8 cellular contexts compared by ENCODE assay signal in the genomic region with DNA sequence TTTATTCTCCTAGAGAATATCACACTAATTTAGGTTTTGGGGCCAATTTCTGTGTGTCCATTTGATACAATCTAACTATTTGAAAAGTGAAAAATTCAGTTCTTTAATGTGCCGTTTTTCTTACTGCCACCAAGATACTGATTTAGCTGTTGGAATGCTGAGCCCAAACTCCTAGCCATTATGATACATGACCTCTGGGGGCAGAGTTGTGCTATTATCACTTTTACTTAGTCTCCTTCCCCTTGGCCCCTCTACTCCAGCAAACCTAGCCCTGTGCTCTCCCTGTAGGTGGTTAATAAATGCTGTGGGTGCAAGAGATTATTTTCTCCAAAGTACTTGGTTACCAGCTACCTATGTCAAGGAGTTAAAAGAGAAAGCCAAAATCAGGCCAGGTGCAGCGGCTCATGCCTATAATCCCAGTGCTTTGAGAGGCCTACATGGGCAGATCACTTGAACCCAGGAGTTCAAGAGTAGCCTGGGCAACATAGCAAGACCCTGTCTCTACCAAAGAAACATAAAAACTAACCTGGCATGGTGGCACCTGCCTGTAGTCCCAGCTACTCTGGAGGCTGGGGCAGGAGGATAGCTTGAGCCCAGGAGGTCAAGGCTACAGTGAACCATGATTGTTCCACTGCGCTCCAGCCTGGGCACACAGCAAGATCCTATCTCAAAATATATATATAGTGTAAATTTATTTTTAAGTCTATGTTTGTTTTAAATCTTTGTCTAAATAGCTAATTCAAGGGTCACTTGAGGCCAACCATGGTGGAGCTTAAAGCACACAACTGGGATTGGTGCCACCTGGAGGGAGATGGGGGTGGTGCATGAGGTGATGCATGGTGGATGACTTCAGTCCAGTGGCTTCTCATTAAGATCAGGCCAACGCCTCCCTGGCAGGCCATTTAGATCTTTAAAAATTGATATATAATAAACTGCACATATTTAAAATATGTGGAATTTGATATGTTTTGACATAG.
DNase-seq lines count a peak whose midpoint lies in the region; TF ChIP-seq lines count a peak whose summit lies in the region.

No MANE protein-coding gene starts in this region.

- peak; percentile 79 for DNase-seq in DMS53 (lab: John Stamatoyannopoulos, UW)
- DNase-seq in DMS53 treated with DMSO at 0.1 percent for 48 hours (lab: John Stamatoyannopoulos, UW; ENCODE audit: unreplicated experiment), result no peak
- peak; percentile 58 for DNase-seq in HuH-7 (ENCODE audit: low spot score)
- DNase-seq in activated CD4-positive, alpha-beta T cell treated with anti-CD3 and anti-CD28 coated beads, Interleukin-2, amount 50 U/mL, for 4 hours, result peak; percentile 10 to 13
- DNase-seq in fibroblast of the aortic adventitia (ENCODE audit: low read depth), result peak; percentile 32
- peak; percentile 28 for DNase-seq in stimulated activated CD4-positive, alpha-beta T cell treated with anti-CD3 and anti-CD28 coated beads, Interleukin-12 subunit alpha, Interleukin-12 subunit beta, amount 100 ng/mL, for 4 hours
- DNase-seq in Ammon's horn (ENCODE audit: low spot score), result no peak
- no peak for DNase-seq in NCI-H2107 (lab: John Stamatoyannopoulos, UW)

- H3K4me3 ChIP-seq in fibroblast of the aortic adventitia (ENCODE audit: low read depth, low read length), result no peak overlapping the region

- TF ChIP-seq CTCF in fibroblast of the aortic adventitia (IDR thresholded peaks at IDR 0.05; ENCODE audit: insufficient read depth, low read length), result peak; percentile 52

Comparison
In these comparisons a context has a peak if more than half of its experiments do, and no peak if none do; other contexts are left out.
1. DNase-seq: peak in DMS53 (single experiment), HuH-7 (single experiment), activated CD4-positive, alpha-beta T cell treated with anti-CD3 and anti-CD28 coated beads, Interleukin-2, amount 50 U/mL, for 4 hours (2 of 2), fibroblast of the aortic adventitia (single experiment) and stimulated activated CD4-positive, alpha-beta T cell treated with anti-CD3 and anti-CD28 coated beads, Interleukin-12 subunit alpha, Interleukin-12 subunit beta, amount 100 ng/mL, for 4 hours (single experiment); none in DMS53 treated with DMSO at 0.1 percent for 48 hours (single experiment), Ammon's horn (single experiment) and NCI-H2107 (single experiment).